Comparison of ENCODE assay signal across 24 cellular contexts in the genomic region with DNA sequence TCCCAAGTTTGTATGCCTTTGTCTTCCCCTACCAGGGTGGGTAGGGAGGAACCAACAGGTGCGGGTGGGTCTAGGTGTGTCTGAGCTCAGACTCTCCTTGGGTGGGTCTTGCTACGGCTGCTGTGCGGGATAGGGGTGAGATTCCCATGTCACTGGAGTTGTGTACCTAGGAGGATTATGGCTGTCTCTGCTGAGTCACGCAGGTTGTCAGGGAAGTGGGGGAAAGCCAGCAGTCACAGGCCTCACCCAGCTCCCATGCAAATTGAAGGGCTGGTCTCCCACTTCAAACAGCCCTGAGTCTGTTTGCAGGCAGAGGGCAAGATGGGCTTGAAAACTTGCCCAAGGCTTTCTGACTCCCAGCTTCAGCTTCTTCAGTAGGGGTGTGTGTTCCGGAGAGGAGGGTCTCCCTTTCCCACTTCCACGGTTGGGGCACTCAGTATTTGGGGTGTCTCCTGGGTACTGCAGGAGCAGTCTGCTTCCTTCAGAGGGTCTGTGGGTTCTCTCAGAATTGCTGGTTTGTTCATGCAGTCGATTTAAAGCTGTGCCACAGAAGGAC.
"Had no signal": no experiment of that assay in that cellular context is flagged by ENCODE, and none has a peak within 500 bp of the region (broad histone marks: within the 10 kb centered on the region; RNA-seq: fewer than 3 reads in every experiment).

No MANE protein-coding gene starts in this region.

- H3K4me1 ChIP-seq: gastroesophageal sphincter, heart left ventricle, left ventricle myocardium inferior, thyroid gland had no signal

- DNase-seq: activated B cell treated with CpG ODN at 0.5 μM for 24 hours; activated CD4-positive, alpha-beta memory T cell treated with anti-CD3 and anti-CD28 coated beads, Interleukin-2, amount 10 ng/mL, durations not matched to agents 7 days and 5 days; activated CD4-positive, alpha-beta T cell treated with anti-CD3 and anti-CD28 coated beads for 4 hours; activated CD8-positive, alpha-beta memory T cell treated with anti-CD3 and anti-CD28 coated beads, Interleukin-2, amount 10 ng/mL, durations not matched to agents 7 days and 5 days; activated naive CD4-positive, alpha-beta T cell treated with Interleukin-2 at 50 U/mL for 16 hours; activated naive CD8-positive, alpha-beta T cell treated with anti-CD3 and anti-CD28 coated beads, Interleukin-2, amount 10 ng/mL, durations not matched to agents 7 days and 5 days; activated T-cell treated with anti-CD3 and anti-CD28 coated beads, Interleukin-2, amount 50 U/mL, for 24 hours; amygdala; central memory CD4-positive, alpha-beta T cell; dorsolateral prefrontal cortex; heart left ventricle; kidney glomerular epithelial cell; left ventricle myocardium inferior; mucosa of descending colon; naive B cell; retina; stimulated activated CD4-positive, alpha-beta T cell treated with anti-CD3 and anti-CD28 coated beads, Interleukin-12 subunit alpha, Interleukin-12 subunit beta, amount 100 ng/mL, for 4 hours; stimulated activated CD4-positive, alpha-beta T cell treated with anti-CD3 and anti-CD28 coated beads, Interleukin-1b, Interleukin-23, amount 100 ng/mL, for 48 hours; stimulated activated CD8-positive, alpha-beta memory T cell treated with anti-CD3 and anti-CD28 coated beads, Interleukin-4, amount 100 ng/mL, for 48 hours; stimulated activated naive CD4-positive, alpha-beta T cell; T-helper 2 cell; thyroid gland had no signal

- H3K36me3 ChIP-seq: gastroesophageal sphincter, heart left ventricle, left ventricle myocardium inferior, thyroid gland had no signal

- H3K27ac ChIP-seq: dorsolateral prefrontal cortex, epithelial cell of prostate, gastroesophageal sphincter, heart left ventricle, left ventricle myocardium inferior, thyroid gland had no signal

- H3K9me3 ChIP-seq: gastroesophageal sphincter, mucosa of descending colon, thyroid gland had no signal

- ATAC-seq: activated CD8-positive, alpha-beta memory T cell treated with anti-CD3 and anti-CD28 coated beads, Interleukin-2, amount 10 ng/mL, durations not matched to agents 7 days and 5 days; gastroesophageal sphincter; heart left ventricle; mucosa of descending colon had no signal

- H3K27me3 ChIP-seq: thyroid gland had no signal

- H3K4me3 ChIP-seq: dorsolateral prefrontal cortex, gastroesophageal sphincter, heart left ventricle, left ventricle myocardium inferior, mucosa of descending colon, thyroid gland had no signal
